Comparison of ENCODE assay signal across 10 cellular contexts in genomic region chr3:23442598-23443383, GRCh38.
A peak's percentile ranks its signal among the peaks of the same experiment; 100 is the strongest.
DNase-seq lines count a peak whose midpoint lies in the region; ATAC-seq and TF ChIP-seq lines count a peak whose summit lies in the region.
"Had no signal": no experiment of that assay in that cellular context is flagged by ENCODE, and none has a peak within 500 bp of the region (broad histone marks: within the 10 kb centered on the region; RNA-seq: fewer than 3 reads in every experiment).

No MANE protein-coding gene starts in this region.

- ATAC-seq in GM19395 (IDR thresholded peaks at IDR 0.05; ENCODE audit: unreplicated experiment) (peak; percentile 51), HG03565 (IDR thresholded peaks at IDR 0.05; ENCODE audit: unreplicated experiment) (peak; percentile 33), heart left ventricle (no peak)
- ATAC-seq in activated naive CD8-positive, alpha-beta T cell treated with anti-CD3 and anti-CD28 coated beads, Interleukin-2, amount 10 ng/mL, durations not matched to agents 7 days and 5 days (ENCODE audit: low read depth) = peak; percentile 59
- ATAC-seq: Panc1 had no signal

- 63 to 71% (median 69%) methylated on average over 4 of the region's 4 CpGs for WGBS in heart left ventricle, 4 donors

- TF ChIP-seq CTCF in heart left ventricle (IDR thresholded peaks at IDR 0.05) = no peak

- no peaks in the 10 kb centered on the region for H3K27me3 Mint-ChIP-seq in activated naive CD8-positive, alpha-beta T cell treated with anti-CD3 and anti-CD28 coated beads, Interleukin-2, amount 10 ng/mL, durations not matched to agents 7 days and 5 days
- H3K27me3 Mint-ChIP-seq: CD4-positive, alpha-beta memory T cell had no signal

- H3K4me3 ChIP-seq in heart left ventricle = no peak overlapping the region

- H3K4me3 Mint-ChIP-seq in activated naive CD8-positive, alpha-beta T cell treated with anti-CD3 and anti-CD28 coated beads, Interleukin-2, amount 10 ng/mL, durations not matched to agents 7 days and 5 days = peak overlapping the region; percentile 47

- H3K27ac Mint-ChIP-seq in activated naive CD8-positive, alpha-beta T cell treated with anti-CD3 and anti-CD28 coated beads, Interleukin-2, amount 10 ng/mL, durations not matched to agents 7 days and 5 days = no peak overlapping the region

- no peak for TF ChIP-seq POLR2A in heart left ventricle (IDR thresholded peaks at IDR 0.05)

- no peaks in the 10 kb centered on the region for H3K9me3 ChIP-seq in heart left ventricle

- peaks cover 13% of the 10 kb centered on the region for H3K36me3 Mint-ChIP-seq in activated naive CD8-positive, alpha-beta T cell treated with anti-CD3 and anti-CD28 coated beads, Interleukin-2, amount 10 ng/mL, durations not matched to agents 7 days and 5 days
- H3K36me3 Mint-ChIP-seq: CD4-positive, alpha-beta memory T cell had no signal

- H3K27ac ChIP-seq in heart left ventricle = no peak overlapping the region

- intact Hi-C loops in heart left ventricle (cut with DNase I) = no loop called here

- in situ Hi-C loops in ACHN (cut with HindIII; ENCODE audit: low pct_ligation_motif_present, low pct_unique_long_range_greater_than_20kb, low sequenced_read_pairs) = no loop called here

- H3K36me3 ChIP-seq in heart left ventricle = no peaks in the 10 kb centered on the region

- POLR2A ChIA-PET in activated naive CD8-positive, alpha-beta T cell treated with anti-CD3 and anti-CD28 coated beads, Interleukin-2, amount 10 ng/mL, durations not matched to agents 7 days and 5 days (lab: Charles Lee) = interaction anchor here (0.6 kb wide), 1 partner anchor 520 kb away, joined by 4 read pairs; no protein-coding TSS in a partner anchor

- H3K27me3 ChIP-seq in heart left ventricle = no peaks in the 10 kb centered on the region

- H3K9me3 Mint-ChIP-seq in activated naive CD8-positive, alpha-beta T cell treated with anti-CD3 and anti-CD28 coated beads, Interleukin-2, amount 10 ng/mL, durations not matched to agents 7 days and 5 days = peaks cover 5% of the 10 kb centered on the region
- H3K9me3 Mint-ChIP-seq: CD4-positive, alpha-beta memory T cell had no signal

- peaks cover 35% of the 10 kb centered on the region for H3K4me1 Mint-ChIP-seq in activated naive CD8-positive, alpha-beta T cell treated with anti-CD3 and anti-CD28 coated beads, Interleukin-2, amount 10 ng/mL, durations not matched to agents 7 days and 5 days

- H3K4me1 ChIP-seq in heart left ventricle = peaks cover 0 to 27% (median 11%) of the 10 kb centered on the region in 12 donors

- peak; percentile 4 for DNase-seq in ACHN
- DNase-seq in activated naive CD8-positive, alpha-beta T cell treated with anti-CD3 and anti-CD28 coated beads, Interleukin-2, amount 10 ng/mL, durations not matched to agents 7 days and 5 days = no peak
- no peak for DNase-seq in NCI-H1930 (lab: John Stamatoyannopoulos, UW)
- DNase-seq in NCI-H510A (lab: John Stamatoyannopoulos, UW) = no peak
- DNase-seq in AG20443 (ENCODE audit: low spot score) = no peak
- no peak for DNase-seq in heart left ventricle

Comparison
In these comparisons a context has a peak if more than half of its experiments do, and no peak if none do; other contexts are left out.
1. ATAC-seq: peak in GM19395 (single experiment), HG03565 (single experiment) and activated naive CD8-positive, alpha-beta T cell treated with anti-CD3 and anti-CD28 coated beads, Interleukin-2, amount 10 ng/mL, durations not matched to agents 7 days and 5 days (single experiment); none in heart left ventricle (0 of 4).